11 cellular contexts compared by ENCODE assay signal in the genomic region with DNA sequence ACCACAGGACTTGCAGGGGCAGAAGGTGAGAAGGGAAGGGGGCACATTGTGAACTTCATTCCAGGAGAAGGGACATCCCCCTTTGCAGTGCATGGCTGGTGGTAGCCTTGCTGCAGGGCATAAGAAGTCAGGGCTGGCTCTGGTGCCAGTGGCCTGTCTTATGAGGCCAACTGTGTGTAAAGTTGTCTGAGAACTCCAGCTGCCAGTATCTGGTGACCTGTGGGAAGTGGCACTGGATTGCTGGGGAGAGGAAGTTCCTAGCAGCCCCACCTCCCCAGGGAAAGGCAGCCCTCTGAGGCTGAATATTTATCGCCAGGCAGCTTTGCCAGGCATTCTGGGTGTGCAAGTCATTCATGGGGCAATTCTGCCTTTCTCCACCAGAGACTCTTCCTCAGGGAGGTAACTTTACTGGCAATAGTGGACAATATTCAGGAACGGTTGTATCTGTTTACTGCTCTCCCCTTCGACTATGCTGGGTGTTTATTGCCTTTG. TPM values are rescaled to one million over a fixed set of nuclear protein-coding genes. Genes with fewer than 3 reads are reported as not detected.
DNase-seq lines count a peak whose midpoint lies in the region; FAIRE-seq and TF ChIP-seq lines count a peak whose summit lies in the region.
"Had no signal": no experiment of that assay in that cellular context is flagged by ENCODE, and none has a peak within 500 bp of the region (broad histone marks: within the 10 kb centered on the region; RNA-seq: fewer than 3 reads in every experiment).

No MANE protein-coding gene starts in this region.

- H2AFZ ChIP-seq in GM23248 (no peak overlapping the region), keratinocyte (ENCODE audit: control insufficient read depth, low read length) (no peak overlapping the region)

- H3F3A ChIP-seq in GM23248 (ENCODE audit: insufficient read depth) = no peaks in the 10 kb centered on the region

- H3K36me3 ChIP-seq in BE2C (no peaks in the 10 kb centered on the region), GM23248 (ENCODE audit: low read depth) (no peaks in the 10 kb centered on the region), keratinocyte (ENCODE audit: control insufficient read depth in 2 of 2, extremely low read depth in 1 of 2, insufficient read depth in 2 of 2, low read length in 2 of 2) (no peaks in the 10 kb centered on the region)
- H3K36me3 ChIP-seq: right atrium auricular region had no signal

- H3K4me2 ChIP-seq in GM23248 (ENCODE audit: unreplicated experiment) (no peak overlapping the region), keratinocyte (ENCODE audit: control insufficient read depth, extremely low read depth, insufficient read depth, low read depth, low read length) (no peak overlapping the region)

- dilution Hi-C loops in keratinocyte (cut with MboI; ENCODE audit: extremely low pct_ligation_motif_present, low sequenced_read_pairs) = no loop called here

- H3K4me1 ChIP-seq in BE2C (no peaks in the 10 kb centered on the region), GM23248 (ENCODE audit: insufficient read depth) (no peaks in the 10 kb centered on the region), keratinocyte (ENCODE audit: control insufficient read depth, extremely low read depth, insufficient read depth, low read length) (peaks cover 5% of the 10 kb centered on the region)
- H3K4me1 ChIP-seq: right atrium auricular region had no signal

- FAIRE-seq in keratinocyte (lab: Jason Lieb, UNC) = no peak

- H3K9me2 ChIP-seq in GM23248 (ENCODE audit: insufficient read depth) = no peaks in the 10 kb centered on the region

- no peaks in the 10 kb centered on the region for H3K27me3 ChIP-seq in BE2C
- H3K27me3 ChIP-seq in GM23248 (replicated peaks; ENCODE audit: insufficient read depth) = peaks cover 38% of the 10 kb centered on the region
- H3K27me3 ChIP-seq in keratinocyte (ENCODE audit: control insufficient read depth, extremely low read depth, insufficient read depth, low read length) = peaks cover 6% of the 10 kb centered on the region
- H3K27me3 ChIP-seq: right atrium auricular region had no signal

- in situ Hi-C loops in GM23248 (cut with MboI) = no loop called here

- intact Hi-C loops in head of caudate nucleus (cut with DNase I) = no loop called here

- no peaks in the 10 kb centered on the region for H3K79me2 ChIP-seq in GM23248 (ENCODE audit: insufficient read depth)
- H3K79me2 ChIP-seq in keratinocyte (ENCODE audit: control insufficient read depth, insufficient read depth, low read length) = no peaks in the 10 kb centered on the region

- TF ChIP-seq CTCF in BE2C (IDR thresholded peaks at IDR 0.05; ENCODE audit: low read depth, low read length) (peak; percentile 32; the same call in 1 of the 2 replicates), keratinocyte (optimal IDR thresholded peaks at IDR 0.05 in 1 of 3, IDR thresholded peaks at IDR 0.05 in 1 of 3, conservative IDR thresholded peaks at IDR 0.05 in 1 of 3; ENCODE audit: extremely low read depth in 1 of 3, insufficient read depth in 2 of 3, low read length in 3 of 3) (peak in 2 of 3 experiments; percentile 17 to 24), GM10266 (IDR thresholded peaks at IDR 0.05; ENCODE audit: control insufficient read depth, insufficient read depth, low read depth, missing control alignments) (no peak)

- no peaks in the 10 kb centered on the region for H3K9me1 ChIP-seq in keratinocyte (ENCODE audit: control insufficient read depth, extremely low read depth, insufficient read depth, low read length)

- peak; percentile 57 for DNase-seq in BE2C
- DNase-seq in GM23248 = peak; percentile 29
- peak; percentile 3 for DNase-seq in RKO (ENCODE audit: low spot score)
- DNase-seq in keratinocyte (ENCODE audit: low read depth, low spot score) = no peak
- no peak for DNase-seq in GDM1 (lab: John Stamatoyannopoulos, UW)
- no peak for DNase-seq in stimulated activated CD4-positive, alpha-beta T cell treated with anti-CD3 and anti-CD28 coated beads, Interleukin-1b, Interleukin-23, amount 100 ng/mL, for 48 hours
- no peak for DNase-seq in head of caudate nucleus
- no peak for DNase-seq in GM10266 (ENCODE audit: extremely low spot score)

- 2 to 3% methylated on average over 3 of the region's 3 CpGs for WGBS in GM23248 (ENCODE audit: low coverage in 1 of 2, low lambda C conversion rate in 2 of 2, missing lambda C conversion rate in 2 of 2), 2 experiments

- H3K9ac ChIP-seq in GM23248 (no peak overlapping the region), keratinocyte (ENCODE audit: control insufficient read depth, extremely low read depth, insufficient read depth, low read length) (no peak overlapping the region)

- no peaks in the 10 kb centered on the region for H3K9me3 ChIP-seq in BE2C
- H3K9me3 ChIP-seq in GM23248 (ENCODE audit: low read depth) = no peaks in the 10 kb centered on the region
- no peaks in the 10 kb centered on the region for H3K9me3 ChIP-seq in keratinocyte (ENCODE audit: control insufficient read depth, low read depth, low read length)
- H3K9me3 ChIP-seq: right atrium auricular region had no signal

- no peaks in the 10 kb centered on the region for H4K20me1 ChIP-seq in GM23248 (ENCODE audit: insufficient read depth)
- H4K20me1 ChIP-seq in keratinocyte (ENCODE audit: control insufficient read depth, extremely low read depth, insufficient read depth, low read length) = no peaks in the 10 kb centered on the region

- H3K27ac ChIP-seq in GM23248 (no peak overlapping the region), keratinocyte (ENCODE audit: control insufficient read depth, insufficient read depth, low read length) (no peak overlapping the region)
- H3K27ac ChIP-seq: right atrium auricular region had no signal

- H3K4me3 ChIP-seq in BE2C (ENCODE audit: low read depth, low read length) (no peak overlapping the region), GM23248 (no peak overlapping the region), keratinocyte (ENCODE audit: control insufficient read depth in 2 of 3, extremely low read depth in 1 of 3, insufficient read depth in 2 of 3, low read depth in 1 of 3, low read length in 3 of 3) (no peak overlapping the region)
- H3K4me3 ChIP-seq: right atrium auricular region had no signal

RNA-seq across cellular contexts. Expression of gene TRPM8, which starts 12.2 kb away (rescaled TPM):
- polyA plus RNA-seq in BE2C (2012; ENCODE audit: insufficient read depth, insufficient read length, low read depth) = 5.8 TPM
- not detected in 2 replicates for total RNA-seq in GM23248 (2014; rRNA removed; shearing (Covaris generic))
- not detected in 2 replicates for polyA plus RNA-seq in GM23248 (2016; fragmentation: Nextera tagmentation; extraction: Ambion mirVana)
- polyA plus RNA-seq in keratinocyte = 0.04 to 0.26 TPM (median 0.06 TPM) in 3 replicates
- polyA plus RNA-seq in keratinocyte (2011; ENCODE audit: low read depth) = 0.27 TPM
- 0.05 and 0.13 TPM in 2 replicates for polyA plus RNA-seq in keratinocyte (2011; cell fraction: cytosol; rRNA removed)
- 0.13 and 0.21 TPM in 2 replicates for polyA plus RNA-seq in keratinocyte (2011; cell fraction: nucleus; rRNA removed)
- 0.58 TPM in 1 of 2 replicates, not detected in the other for polyA plus RNA-seq in keratinocyte (2012; ENCODE audit: low replicate concordance)
- 0.92 TPM in 1 of 3 replicates, not detected in the others for polyA minus RNA-seq in keratinocyte
- not detected for polyA minus RNA-seq in keratinocyte (2011; cell fraction: cytosol; rRNA and poly(A)+ RNA removed)
- polyA minus RNA-seq in keratinocyte (2011; cell fraction: nucleus; rRNA and poly(A)+ RNA removed) = not detected in 2 replicates
- total RNA-seq: activated CD4-positive, alpha-beta T cell treated with anti-CD3 and anti-CD28 coated beads for 36 hours; activated T-helper 2 cell treated with anti-CD3 and anti-CD28 coated beads, Interferon-gamma antibody, Interleukin-2, Interleukin-4, amounts not matched to agents 10 μg/mL and 5 μg/mL and 100 μg/mL, durations not matched to agents 14 hours and 24 hours and 36 hours; right atrium auricular region had no signal

Comparison
In these comparisons a context has a peak if more than half of its experiments do, and no peak if none do; other contexts are left out.
1. DNase-seq: peak in BE2C (single experiment), GM23248 (single experiment) and RKO (single experiment); none in keratinocyte (single experiment), GDM1 (single experiment), stimulated activated CD4-positive, alpha-beta T cell treated with anti-CD3 and anti-CD28 coated beads, Interleukin-1b, Interleukin-23, amount 100 ng/mL, for 48 hours (single experiment), head of caudate nucleus (0 of 42) and GM10266 (single experiment).